Comparison of ENCODE assay signal across 20 cellular contexts in the genomic region with DNA sequence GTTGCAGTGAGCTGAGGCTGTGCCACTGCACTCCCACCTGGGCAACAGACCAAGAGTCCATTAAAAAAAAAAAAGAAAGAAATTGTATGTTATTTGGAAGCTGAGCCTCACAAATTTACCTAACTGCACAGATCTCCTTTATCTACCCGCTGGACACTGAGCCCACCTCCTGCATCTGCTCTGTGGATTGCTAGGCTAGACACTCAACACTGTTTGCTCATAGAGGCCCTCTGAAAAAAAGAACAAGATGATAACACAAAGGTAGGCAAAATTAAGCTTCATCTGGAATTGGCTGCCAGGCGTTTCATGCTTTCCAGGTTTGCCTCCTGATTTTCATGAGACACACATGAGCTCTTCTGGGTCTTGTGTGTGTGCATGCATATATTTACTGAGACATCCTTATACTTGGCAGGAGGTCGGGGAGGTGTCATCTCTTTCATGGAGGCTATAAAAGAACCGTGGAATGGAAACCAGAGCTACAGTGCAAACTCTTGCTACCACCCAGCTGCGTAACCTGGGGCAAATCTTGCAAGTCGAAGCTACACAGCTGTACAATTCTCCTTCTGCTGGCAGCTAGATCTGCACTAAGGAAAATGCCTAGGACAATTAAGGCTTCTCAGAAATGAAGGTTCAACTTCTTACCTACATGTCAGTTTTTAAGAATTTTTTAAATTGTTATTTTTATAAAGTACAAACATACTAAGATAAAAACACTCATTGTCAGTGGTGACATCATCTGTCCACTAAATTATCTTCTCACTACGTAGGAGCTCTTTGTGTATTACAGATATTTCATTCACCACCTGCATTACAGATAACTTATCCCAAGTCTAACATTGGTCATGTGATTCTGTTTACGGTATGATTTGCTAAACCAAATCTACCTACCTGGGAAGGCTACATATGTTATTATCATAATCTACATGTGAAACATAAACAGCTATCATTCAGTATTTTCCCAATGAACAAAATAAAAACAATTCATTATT.
"Had no signal": no experiment of that assay in that cellular context is flagged by ENCODE, and none has a peak within 500 bp of the region (broad histone marks: within the 10 kb centered on the region; RNA-seq: fewer than 3 reads in every experiment).

No MANE protein-coding gene starts in this region.

- H3K4me3 ChIP-seq: gastroesophageal sphincter, heart right ventricle, prostate gland, stomach had no signal

- ATAC-seq: activated CD8-positive, alpha-beta T cell treated with anti-CD3 and anti-CD28 coated beads, Interleukin-2, amount 10 ng/mL, durations not matched to agents 7 days and 5 days; activated T-cell treated with anti-CD3 and anti-CD28 coated beads, Interleukin-2, amount 50 U/mL, for 72 hours; gastroesophageal sphincter; left lobe of liver; natural killer cell treated with Interleukin-12 subunit alpha and Interleukin-12 subunit beta and Interleukin-15 and Interleukin-18, amount 100 ng/mL, for 72 hours had no signal

- DNase-seq: activated CD4-positive, alpha-beta T cell treated with anti-CD3 and anti-CD28 coated beads, Interleukin-2, amount 10 ng/mL, durations not matched to agents 24 days and 14 days; activated CD4-positive, CD25-positive, alpha-beta regulatory T cell; activated CD8-positive, alpha-beta memory T cell treated with anti-CD3 and anti-CD28 coated beads, Interleukin-2, amount 50 U/mL, for 4 hours; activated CD8-positive, alpha-beta T cell treated with anti-CD3 and anti-CD28 coated beads, Interleukin-2, amount 10 ng/mL, durations not matched to agents 7 days and 5 days; activated gamma-delta T cell; activated T-cell treated with anti-CD3 and anti-CD28 coated beads, Interleukin-2, amount 50 U/mL, for 72 hours; amniotic stem cell; dermis blood vessel endothelial cell; heart right ventricle; occipital lobe; stimulated activated CD4-positive, alpha-beta T cell treated with anti-CD3 and anti-CD28 coated beads, Interleukin-1b, Interleukin-23, amount 100 ng/mL, for 48 hours; stomach had no signal

- H3K4me1 Mint-ChIP-seq: activated CD4-positive, alpha-beta T cell treated with anti-CD3 and anti-CD28 coated beads, Interleukin-2, amount 10 ng/mL, durations not matched to agents 24 days and 14 days; memory B cell had no signal

- H3K4me3 Mint-ChIP-seq: activated CD4-positive, alpha-beta T cell treated with anti-CD3 and anti-CD28 coated beads, Interleukin-2, amount 10 ng/mL, durations not matched to agents 24 days and 14 days; activated CD8-positive, alpha-beta T cell treated with anti-CD3 and anti-CD28 coated beads, Interleukin-2, amount 10 ng/mL, durations not matched to agents 7 days and 5 days; activated naive CD8-positive, alpha-beta T cell; activated T-cell treated with anti-CD3 and anti-CD28 coated beads, Interleukin-2, amount 50 U/mL, for 72 hours; memory B cell; natural killer cell treated with Interleukin-12 subunit alpha and Interleukin-12 subunit beta and Interleukin-15 and Interleukin-18, amount 100 ng/mL, for 72 hours had no signal

- H3K9me3 Mint-ChIP-seq: activated CD4-positive, alpha-beta T cell treated with anti-CD3 and anti-CD28 coated beads, Interleukin-2, amount 10 ng/mL, durations not matched to agents 24 days and 14 days; activated T-cell treated with anti-CD3 and anti-CD28 coated beads, Interleukin-2, amount 50 U/mL, for 72 hours; brain; memory B cell; natural killer cell treated with Interleukin-12 subunit alpha and Interleukin-12 subunit beta and Interleukin-15 and Interleukin-18, amount 100 ng/mL, for 72 hours had no signal

- H3K9me3 ChIP-seq: gastroesophageal sphincter, heart right ventricle, prostate gland, stomach had no signal

- H3K27ac Mint-ChIP-seq: activated CD4-positive, alpha-beta T cell treated with anti-CD3 and anti-CD28 coated beads, Interleukin-2, amount 10 ng/mL, durations not matched to agents 24 days and 14 days; activated CD8-positive, alpha-beta T cell treated with anti-CD3 and anti-CD28 coated beads, Interleukin-2, amount 10 ng/mL, durations not matched to agents 7 days and 5 days; activated naive CD8-positive, alpha-beta T cell; activated T-cell treated with anti-CD3 and anti-CD28 coated beads, Interleukin-2, amount 50 U/mL, for 72 hours; memory B cell; natural killer cell treated with Interleukin-12 subunit alpha and Interleukin-12 subunit beta and Interleukin-15 and Interleukin-18, amount 100 ng/mL, for 72 hours had no signal

- H3K27me3 ChIP-seq: gastroesophageal sphincter, heart right ventricle, stomach had no signal

- H3K36me3 Mint-ChIP-seq: memory B cell; natural killer cell treated with Interleukin-12 subunit alpha and Interleukin-12 subunit beta and Interleukin-15 and Interleukin-18, amount 100 ng/mL, for 72 hours had no signal

- H3K36me3 ChIP-seq: gastroesophageal sphincter, heart right ventricle, prostate gland, stomach had no signal

- H3K4me1 ChIP-seq: prostate gland had no signal

- H3K27ac ChIP-seq: epithelial cell of prostate, prostate gland, stomach had no signal
